10 cellular contexts compared by ENCODE assay signal in the genomic region with DNA sequence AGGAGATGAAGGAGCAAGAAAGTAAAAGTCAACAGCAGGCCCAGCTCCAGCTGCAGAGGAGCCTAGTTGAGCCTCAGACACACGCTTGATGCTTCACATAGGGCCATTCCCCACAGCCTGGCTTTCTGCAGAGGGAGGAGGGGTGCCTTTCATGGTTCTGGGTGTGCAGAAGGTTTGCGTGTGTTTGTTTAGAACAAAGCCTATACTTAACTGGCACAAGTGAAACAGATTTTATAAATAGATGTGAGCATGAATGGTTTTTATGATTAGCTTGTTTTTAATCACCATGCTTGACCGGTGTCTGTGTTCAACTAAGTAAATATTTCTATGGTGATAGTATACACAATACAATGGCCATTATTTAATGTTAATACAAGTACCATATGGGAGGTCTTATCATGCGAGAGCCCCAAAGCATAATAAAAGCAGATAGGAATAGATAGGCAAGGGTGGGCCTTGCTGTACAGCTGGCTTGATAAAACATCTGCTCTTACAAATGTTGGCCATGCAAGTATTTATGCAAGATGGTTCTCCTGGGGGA.
DNase-seq lines count a peak whose midpoint lies in the region; ATAC-seq and TF ChIP-seq lines count a peak whose summit lies in the region.
"Had no signal": no experiment of that assay in that cellular context is flagged by ENCODE, and none has a peak within 500 bp of the region (broad histone marks: within the 10 kb centered on the region; RNA-seq: fewer than 3 reads in every experiment).

No MANE protein-coding gene starts in this region.

- H3K36me3 ChIP-seq in SK-N-SH (replicated peaks in 1 of 2; ENCODE audit: control insufficient read depth in 1 of 2, insufficient read depth in 2 of 2, low read length in 1 of 2) (no peaks in the 10 kb centered on the region), neuronal stem cell (replicated peaks in 1 of 2; ENCODE audit: control insufficient read depth in 2 of 2, insufficient read depth in 2 of 2, low read length in 2 of 2) (no peaks in the 10 kb centered on the region)

- no peak overlapping the region for H2BK120ac ChIP-seq in neuronal stem cell (ENCODE audit: low read depth, low read length)

- POLR2A ChIA-PET in SK-N-SH (lab: Yijun Ruan, JAX): no interaction called here
- POLR2A ChIA-PET in RWPE1 (lab: Yijun Ruan, JAX; ENCODE audit: low non-redundant PET): interaction anchor here (0.7 kb wide), 1 partner anchor 499 kb away, joined by 3 read pairs; no protein-coding TSS in a partner anchor

- no peak overlapping the region for H4K8ac ChIP-seq in neuronal stem cell (ENCODE audit: low read depth, low read length)

- no peaks in the 10 kb centered on the region for H3F3A ChIP-seq in SK-N-SH (replicated peaks; ENCODE audit: insufficient read depth)

- peaks cover 91% of the 10 kb centered on the region for H3K4me1 Mint-ChIP-seq in activated T-cell treated with anti-CD3 and anti-CD28 coated beads, Interleukin-2, amount 50 U/mL, for 72 hours (ENCODE audit: low read depth)

- H2BK12ac ChIP-seq in neuronal stem cell (ENCODE audit: low read length): no peak overlapping the region

- H3K4me2 ChIP-seq in SK-N-SH (no peak overlapping the region), neuronal stem cell (ENCODE audit: insufficient read depth, low read length, poor library complexity, severe bottlenecking) (no peak overlapping the region)
- H3K4me2 ChIP-seq: A549 had no signal

- no peak overlapping the region for H2AK5ac ChIP-seq in neuronal stem cell (ENCODE audit: low read depth, low read length)

- no peaks in the 10 kb centered on the region for H3K27me3 Mint-ChIP-seq in activated T-cell treated with anti-CD3 and anti-CD28 coated beads, Interleukin-2, amount 50 U/mL, for 72 hours (ENCODE audit: low read depth)

- no peak overlapping the region for H3K14ac ChIP-seq in neuronal stem cell (ENCODE audit: low read length)

- TF ChIP-seq CTCF in SK-N-SH (IDR thresholded peaks at IDR 0.05) (no peak), RWPE1 (conservative IDR thresholded peaks at IDR 0.05; ENCODE audit: low read depth) (no peak)

- no peaks in the 10 kb centered on the region for H4K20me1 ChIP-seq in SK-N-SH (ENCODE audit: insufficient read depth)

- no peak overlapping the region for H3K4ac ChIP-seq in neuronal stem cell (ENCODE audit: low read length)

- no peak overlapping the region for H4K91ac ChIP-seq in neuronal stem cell (ENCODE audit: low read depth, low read length, poor library complexity)

- peak overlapping the region; percentile 74 to 82 for H3K4me3 Mint-ChIP-seq in activated T-cell treated with anti-CD3 and anti-CD28 coated beads, Interleukin-2, amount 50 U/mL, for 72 hours
- H3K4me3 Mint-ChIP-seq: H9 had no signal

- H3K27ac Mint-ChIP-seq in activated T-cell treated with anti-CD3 and anti-CD28 coated beads, Interleukin-2, amount 50 U/mL, for 72 hours: peak overlapping the region; percentile 94
- H3K27ac Mint-ChIP-seq: H9 had no signal

- H2BK15ac ChIP-seq in neuronal stem cell (ENCODE audit: low read length): no peak overlapping the region

- H3K27ac ChIP-seq in SK-N-SH (ENCODE audit: low read depth in 2 of 2, low read length in 1 of 2) (no peak overlapping the region), neuronal stem cell (replicated peaks; ENCODE audit: low read length) (no peak overlapping the region), RWPE1 (no peak overlapping the region)
- H3K27ac ChIP-seq: A549 had no signal

- H3K4me1 ChIP-seq in SK-N-SH (ENCODE audit: control insufficient read depth in 1 of 2, insufficient read depth in 2 of 2, low read depth in 1 of 2, low read length in 1 of 2) (peaks cover 0 to 13% of the 10 kb centered on the region in 2 experiments; a peak in 2 of 4 replicates), neuronal stem cell (ENCODE audit: control insufficient read depth in 2 of 2, insufficient read depth in 1 of 2, low read depth in 1 of 2, low read length in 2 of 2) (peaks cover 2 to 6% of the 10 kb centered on the region in 2 donors)
- H3K4me1 ChIP-seq: A549 had no signal

- 0 out of 4 replicates have a peak, but pooled peaks of 1 of the 2 experiments have one; percentile 30 for TF ChIP-seq EP300 in SK-N-SH (IDR thresholded peaks at IDR 0.05; ENCODE audit: borderline replicate concordance in 1 of 2, low read depth in 1 of 2, low read length in 1 of 2)

- H3K9me3 ChIP-seq in SK-N-SH (no peaks in the 10 kb centered on the region), neuronal stem cell (replicated peaks in 1 of 2; ENCODE audit: control insufficient read depth in 2 of 2, insufficient read depth in 1 of 2, low read depth in 1 of 2, low read length in 2 of 2) (peaks cover 0 to 7% of the 10 kb centered on the region in 2 donors)
- H3K9me3 ChIP-seq: A549 had no signal

- H3K27me3 ChIP-seq in SK-N-SH (ENCODE audit: insufficient read depth) (no peaks in the 10 kb centered on the region), neuronal stem cell (ENCODE audit: control insufficient read depth in 3 of 3, insufficient read depth in 3 of 3, low read depth in 1 of 3, low read length in 3 of 3) (no peaks in the 10 kb centered on the region)

- no peaks in the 10 kb centered on the region for H3K9me2 ChIP-seq in SK-N-SH

- H3K79me1 ChIP-seq in neuronal stem cell (ENCODE audit: low read depth, low read length): no peaks in the 10 kb centered on the region

- H3K23ac ChIP-seq in neuronal stem cell (ENCODE audit: low read depth, low read length, poor library complexity): no peak overlapping the region

- no peak overlapping the region for H2AFZ ChIP-seq in SK-N-SH (ENCODE audit: low read depth)
- H2AFZ ChIP-seq in neuronal stem cell (ENCODE audit: low read length): no peak overlapping the region

- ATAC-seq in SK-N-SH treated with all-trans-retinoic acid at 6 μM for 48 hours: no peak
- ATAC-seq in activated T-cell treated with anti-CD3 and anti-CD28 coated beads, Interleukin-2, amount 50 U/mL, for 72 hours (replicated peaks in 1 of 2): peak; percentile 23 to 25
- no peak for ATAC-seq in GM19023 (IDR thresholded peaks at IDR 0.05; ENCODE audit: unreplicated experiment)
- ATAC-seq: A549 had no signal

- no peak for DNase-seq in SK-N-SH
- peak in 2 of 3 experiments; percentile 88 to 98 for DNase-seq in NCI-H1417 (lab: John Stamatoyannopoulos, UW)
- peak in 1 of 2 donors; percentile 28 for DNase-seq in activated T-cell treated with anti-CD3 and anti-CD28 coated beads, Interleukin-2, amount 50 U/mL, for 72 hours
- DNase-seq in neuronal stem cell (ENCODE audit: low spot score): no peak
- DNase-seq in RWPE1 (ENCODE audit: low spot score): no peak
- no peak for DNase-seq in cortex of kidney (lab: John Stamatoyannopoulos, UW)
- DNase-seq: H9 had no signal

- H3K18ac ChIP-seq in neuronal stem cell (ENCODE audit: low read length): no peak overlapping the region

- no peaks in the 10 kb centered on the region for H3K79me2 ChIP-seq in SK-N-SH (ENCODE audit: insufficient read depth)

- 81% methylated on average over 4 of the region's 4 CpGs for WGBS in SK-N-SH (ENCODE audit: low lambda C conversion rate)
- WGBS in neuronal stem cell (ENCODE audit: extremely low coverage in 2 of 2, insufficient read length in 2 of 2, insufficient replicate concordance in 1 of 2), 2 donors: no CpG with 5 or more reads among the region's 4 CpGs

- H3K9ac ChIP-seq in SK-N-SH: no peak overlapping the region
- H3K9ac ChIP-seq in neuronal stem cell (ENCODE audit: low read depth, low read length, poor library complexity): no peak overlapping the region

- peaks cover 9 to 19% of the 10 kb centered on the region in 2 donors for H3K36me3 Mint-ChIP-seq in activated T-cell treated with anti-CD3 and anti-CD28 coated beads, Interleukin-2, amount 50 U/mL, for 72 hours (ENCODE audit: insufficient read depth in 2 of 2)

- peaks cover 3% of the 10 kb centered on the region in 2 donors for H3K9me3 Mint-ChIP-seq in activated T-cell treated with anti-CD3 and anti-CD28 coated beads, Interleukin-2, amount 50 U/mL, for 72 hours
- H3K9me3 Mint-ChIP-seq: H9 had no signal

- no peak for TF ChIP-seq RAD21 in SK-N-SH (IDR thresholded peaks at IDR 0.05; ENCODE audit: low read length)

- peak overlapping the region; percentile 6 for H2BK5ac ChIP-seq in neuronal stem cell (ENCODE audit: low read length)

- CTCF ChIA-PET in SK-N-SH (lab: Yijun Ruan, JAX): interaction anchor here (0.7 to 3.3 kb wide), 4 partner anchors 26 to 335 kb away, joined by 3 to 11 read pairs (median 7); no protein-coding TSS in a partner anchor
- CTCF ChIA-PET in RWPE1 (lab: Yijun Ruan, JAX): interaction anchor here (0.7 to 1.0 kb wide), 2 partner anchors 230 to 334 kb away, joined by 3 to 4 read pairs; no protein-coding TSS in a partner anchor

- H3K4me3 ChIP-seq in SK-N-SH (ENCODE audit: low read depth in 2 of 2, low read length in 1 of 2) (no peak overlapping the region), neuronal stem cell (ENCODE audit: low read length in 2 of 2) (peak overlapping the region in 1 of 2 donors; percentile 37)
- H3K4me3 ChIP-seq: A549 had no signal

TF ChIP-seq in SK-N-SH treated with all-trans-retinoic acid at 6 μM for 48 hours, 23 proteins besides CTCF, POLR2A, EP300 and RAD21:
- TF ChIP-seq ARNTL (CRISPR knock-in tag; IDR thresholded peaks at IDR 0.05; ENCODE audit: borderline replicate concordance, low read depth) (no peak), TCF4 (CRISPR knock-in tag; IDR thresholded peaks at IDR 0.05; ENCODE audit: borderline replicate concordance) (peak; percentile 23; the same call in 1 of the 2 replicates), CSDC2 (CRISPR knock-in tag; IDR thresholded peaks at IDR 0.05) (no peak), ZNF70 (CRISPR knock-in tag; IDR thresholded peaks at IDR 0.05) (no peak)

TF ChIP-seq in SK-N-SH, 30 proteins besides CTCF, POLR2A, EP300 and RAD21 (continues in another document):
- TF ChIP-seq GATA2 (CRISPR knock-in tag; IDR thresholded peaks at IDR 0.05) (no peak), MXI1 (IDR thresholded peaks at IDR 0.05; ENCODE audit: low read depth, low read length) (no peak), POLR2AphosphoS5 (IDR thresholded peaks at IDR 0.05; ENCODE audit: low read depth, low read length) (no peak), RCOR1 (IDR thresholded peaks at IDR 0.05; ENCODE audit: low read length) (no peak)
- TF ChIP-seq, protein P1, sequence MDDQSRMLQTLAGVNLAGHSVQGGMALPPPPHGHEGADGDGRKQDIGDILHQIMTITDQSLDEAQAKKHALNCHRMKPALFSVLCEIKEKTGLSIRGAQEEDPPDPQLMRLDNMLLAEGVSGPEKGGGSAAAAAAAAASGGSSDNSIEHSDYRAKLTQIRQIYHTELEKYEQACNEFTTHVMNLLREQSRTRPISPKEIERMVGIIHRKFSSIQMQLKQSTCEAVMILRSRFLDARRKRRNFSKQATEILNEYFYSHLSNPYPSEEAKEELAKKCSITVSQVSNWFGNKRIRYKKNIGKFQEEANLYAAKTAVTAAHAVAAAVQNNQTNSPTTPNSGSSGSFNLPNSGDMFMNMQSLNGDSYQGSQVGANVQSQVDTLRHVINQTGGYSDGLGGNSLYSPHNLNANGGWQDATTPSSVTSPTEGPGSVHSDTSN (IDR thresholded peaks at IDR 0.05): no peak

Comparison
In these comparisons a context has a peak if more than half of its experiments do, and no peak if none do; other contexts are left out.
1. ATAC-seq: peak in activated T-cell treated with anti-CD3 and anti-CD28 coated beads, Interleukin-2, amount 50 U/mL, for 72 hours (2 of 2); none in SK-N-SH treated with all-trans-retinoic acid at 6 μM for 48 hours (single experiment) and GM19023 (single experiment).
2. DNase-seq: peak in NCI-H1417 (2 of 3); none in SK-N-SH (single experiment), neuronal stem cell (single experiment), RWPE1 (single experiment) and cortex of kidney (single experiment).